ENCODE assay signal across 8 cellular contexts in the genomic region with DNA sequence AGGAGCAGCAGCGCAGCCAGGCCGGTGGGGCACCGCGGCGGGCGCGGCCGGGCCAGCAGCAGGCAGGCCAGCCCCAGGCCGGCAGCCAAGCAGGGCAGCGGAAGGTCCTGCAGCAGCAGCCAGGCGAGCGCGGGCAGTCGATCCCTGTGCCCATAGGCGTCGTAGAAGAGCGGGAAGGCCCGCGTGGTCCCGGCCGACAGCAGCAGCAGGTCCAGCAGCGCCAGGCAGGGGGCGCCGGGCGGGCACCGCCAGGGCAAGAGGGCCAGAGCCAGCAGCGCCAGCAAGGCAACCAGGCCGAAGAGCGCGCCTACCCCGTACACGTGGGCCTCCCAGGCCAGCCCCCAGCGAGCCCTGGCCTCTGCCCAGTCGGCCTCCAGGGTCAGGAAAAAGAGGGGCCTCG. TPM values are rescaled to one million over a fixed set of nuclear protein-coding genes. Genes with fewer than 3 reads are reported as not detected.
DNase-seq lines count a peak whose midpoint lies in the region; ATAC-seq, FAIRE-seq and TF ChIP-seq lines count a peak whose summit lies in the region.

No MANE protein-coding gene starts in this region.

- H2AFZ ChIP-seq in GM23248, result no peak overlapping the region

- H3K27me3 Mint-ChIP-seq in activated CD8-positive, alpha-beta memory T cell treated with anti-CD3 and anti-CD28 coated beads, Interleukin-2, amount 10 ng/mL, durations not matched to agents 7 days and 5 days, result peaks cover 46% of the 10 kb centered on the region

- H3K36me3 Mint-ChIP-seq in activated CD8-positive, alpha-beta memory T cell treated with anti-CD3 and anti-CD28 coated beads, Interleukin-2, amount 10 ng/mL, durations not matched to agents 7 days and 5 days, result no peaks in the 10 kb centered on the region

- no peaks in the 10 kb centered on the region for H4K20me1 ChIP-seq in GM23248 (ENCODE audit: insufficient read depth)

- TF ChIP-seq POLR2A in GM12891 (IDR thresholded peaks at IDR 0.05; ENCODE audit: low read depth, low read length), result no peak

- no peak overlapping the region for H3K4me2 ChIP-seq in GM23248 (ENCODE audit: unreplicated experiment)

- no peaks in the 10 kb centered on the region for H3K36me3 ChIP-seq in GM23248 (ENCODE audit: low read depth)

- WGBS in GM23248 (ENCODE audit: low coverage in 1 of 2, low lambda C conversion rate in 2 of 2, missing lambda C conversion rate in 2 of 2), 2 experiments, result 29 to 33% methylated on average over 25 to 30 of the region's 35 CpGs

- H3K79me2 ChIP-seq in GM23248 (ENCODE audit: insufficient read depth), result no peaks in the 10 kb centered on the region

- no peaks in the 10 kb centered on the region for H3K4me1 ChIP-seq in GM23248 (ENCODE audit: insufficient read depth)

- ATAC-seq in activated CD8-positive, alpha-beta memory T cell treated with anti-CD3 and anti-CD28 coated beads, Interleukin-2, amount 10 ng/mL, durations not matched to agents 7 days and 5 days, result peak; percentile 17
- ATAC-seq in GM19397 (IDR thresholded peaks at IDR 0.05; ENCODE audit: unreplicated experiment), result no peak

- peaks cover 6% of the 10 kb centered on the region for H3K4me1 Mint-ChIP-seq in activated CD8-positive, alpha-beta memory T cell treated with anti-CD3 and anti-CD28 coated beads, Interleukin-2, amount 10 ng/mL, durations not matched to agents 7 days and 5 days

- peaks cover 59% of the 10 kb centered on the region for H3K27me3 ChIP-seq in GM23248 (replicated peaks; ENCODE audit: insufficient read depth)

- H3K4me3 Mint-ChIP-seq in activated CD8-positive, alpha-beta memory T cell treated with anti-CD3 and anti-CD28 coated beads, Interleukin-2, amount 10 ng/mL, durations not matched to agents 7 days and 5 days, result no peak overlapping the region

- no peak for FAIRE-seq in GM12891 (lab: Jason Lieb, UNC)

- no peaks in the 10 kb centered on the region for H3K9me3 ChIP-seq in GM23248 (ENCODE audit: low read depth)

- H3K9me2 ChIP-seq in GM23248 (ENCODE audit: insufficient read depth), result no peaks in the 10 kb centered on the region

- H3K4me3 ChIP-seq in GM23248, result no peak overlapping the region

- no peak overlapping the region for H3K27ac ChIP-seq in GM23248

- H3F3A ChIP-seq in GM23248 (ENCODE audit: insufficient read depth), result no peaks in the 10 kb centered on the region

- no peaks in the 10 kb centered on the region for H3K9me3 Mint-ChIP-seq in activated CD8-positive, alpha-beta memory T cell treated with anti-CD3 and anti-CD28 coated beads, Interleukin-2, amount 10 ng/mL, durations not matched to agents 7 days and 5 days (ENCODE audit: low read depth)

- in situ Hi-C loops in GM23248 (cut with MboI), result no loop called here

- DNase-seq in GM23248 (peak; percentile 55), globus pallidus (ENCODE audit: low spot score) (peak; percentile 29), posterior vena cava (ENCODE audit: low spot score) (peak; percentile 91), NCI-H128 (lab: John Stamatoyannopoulos, UW; ENCODE audit: unreplicated experiment) (no peak), NK-92 (lab: John Stamatoyannopoulos, UW; ENCODE audit: unreplicated experiment) (no peak), GM12891 (ENCODE audit: insufficient read length, low spot score) (no peak)
- no peak for DNase-seq in activated CD8-positive, alpha-beta memory T cell treated with anti-CD3 and anti-CD28 coated beads, Interleukin-2, amount 10 ng/mL, durations not matched to agents 7 days and 5 days

- H3K27ac Mint-ChIP-seq in activated CD8-positive, alpha-beta memory T cell treated with anti-CD3 and anti-CD28 coated beads, Interleukin-2, amount 10 ng/mL, durations not matched to agents 7 days and 5 days, result no peak overlapping the region

- H3K9ac ChIP-seq in GM23248, result no peak overlapping the region

- CTCF ChIA-PET in activated CD8-positive, alpha-beta memory T cell treated with anti-CD3 and anti-CD28 coated beads, Interleukin-2, amount 10 ng/mL, durations not matched to agents 7 days and 5 days (lab: Charles Lee), result interaction anchor here (1.2 to 8.9 kb wide), 3 partner anchors 35 to 226 kb away, joined by 3 to 191 read pairs (median 9); no protein-coding TSS in a partner anchor

- intact Hi-C loops in posterior vena cava (cut with DNase I), result no loop called here

TF ChIP-seq in GM12891, 5 proteins besides CTCF, POLR2A, EP300 and RAD21:
- TF ChIP-seq SPI1 (IDR thresholded peaks at IDR 0.05; ENCODE audit: low read depth, low read length), result no peak
- TF ChIP-seq POU2F2 (IDR thresholded peaks at IDR 0.05; ENCODE audit: low read depth, low read length), result no peak
- no peak for TF ChIP-seq POLR2AphosphoS5 (IDR thresholded peaks at IDR 0.05; ENCODE audit: low read depth, low read length)
- no peak for TF ChIP-seq TAF1 (IDR thresholded peaks at IDR 0.05; ENCODE audit: low read depth, low read length)

RNA-seq across cellular contexts. Expression of gene RBM28, which starts 8.4 kb away (rescaled TPM):
- total RNA-seq in GM23248 (2014; rRNA removed; shearing (Covaris generic)), result 11.3 and 18.9 TPM in 2 replicates
- polyA plus RNA-seq in GM23248 (2016; fragmentation: Nextera tagmentation; extraction: Ambion mirVana), result 25.7 and 29.1 TPM in 2 replicates
- total RNA-seq in activated CD8-positive, alpha-beta memory T cell treated with anti-CD3 and anti-CD28 coated beads, Interleukin-2, amount 10 ng/mL, durations not matched to agents 7 days and 5 days, result 10 to 100 TPM; 52.6 to 53.6 TPM
- total RNA-seq in posterior vena cava, result 10 to 100 TPM; 32.9 to 33.9 TPM
- polyA plus RNA-seq in GM12891 (2012; ENCODE audit: low read depth, missing spikeins), result 18.1 TPM

RNA-seq across cellular contexts. Expression of gene PRRT4, which starts 9.4 kb away (rescaled TPM):
- total RNA-seq in GM23248 (2014; rRNA removed; shearing (Covaris generic)), result not detected in 2 replicates
- polyA plus RNA-seq in GM23248 (2016; fragmentation: Nextera tagmentation; extraction: Ambion mirVana), result not detected in 2 replicates
- under 1 TPM in 1 of 2 experiments, not detected in 1; 0.18 TPM for total RNA-seq in activated CD8-positive, alpha-beta memory T cell treated with anti-CD3 and anti-CD28 coated beads, Interleukin-2, amount 10 ng/mL, durations not matched to agents 7 days and 5 days
- total RNA-seq in posterior vena cava, result 1 to 10 TPM in 1 of 2 donors, under 1 TPM in 1; 0.43 to 1.2 TPM
- not detected for polyA plus RNA-seq in GM12891 (2012; ENCODE audit: low read depth, missing spikeins)

RNA-seq across cellular contexts. Expression of gene IMPDH1, which starts 57.6 kb away (rescaled TPM):
- 97.3 and 104 TPM in 2 replicates for total RNA-seq in GM23248 (2014; rRNA removed; shearing (Covaris generic))
- polyA plus RNA-seq in GM23248 (2016; fragmentation: Nextera tagmentation; extraction: Ambion mirVana), result 89.9 and 93.6 TPM in 2 replicates
- 10 to 100 TPM; 54.1 to 62.8 TPM for total RNA-seq in activated CD8-positive, alpha-beta memory T cell treated with anti-CD3 and anti-CD28 coated beads, Interleukin-2, amount 10 ng/mL, durations not matched to agents 7 days and 5 days
- 10 to 100 TPM; 44.7 to 49.4 TPM for total RNA-seq in posterior vena cava
- 16.2 TPM for polyA plus RNA-seq in GM12891 (2012; ENCODE audit: low read depth, missing spikeins)

Comparison
In these comparisons a context has a peak if more than half of its experiments do, and no peak if none do; other contexts are left out.
1. DNase-seq: peak in GM23248 (single experiment), globus pallidus (single experiment) and posterior vena cava (single experiment); none in activated CD8-positive, alpha-beta memory T cell treated with anti-CD3 and anti-CD28 coated beads, Interleukin-2, amount 10 ng/mL, durations not matched to agents 7 days and 5 days (single experiment), NCI-H128 (single experiment), NK-92 (single experiment) and GM12891 (single experiment).